20 cellular contexts compared by ENCODE assay signal in genomic region chr10:33247221-33247907, GRCh38.
DNase-seq lines count a peak whose midpoint lies in the region; ATAC-seq and TF ChIP-seq lines count a peak whose summit lies in the region.
"Had no signal": no experiment of that assay in that cellular context is flagged by ENCODE, and none has a peak within 500 bp of the region (broad histone marks: within the 10 kb centered on the region; RNA-seq: fewer than 3 reads in every experiment).

No MANE protein-coding gene starts in this region.

- peak overlapping the region; percentile 72 for H2BK120ac ChIP-seq in IMR-90 (ENCODE audit: low read depth, low read length)

- ATAC-seq in IMR-90 (ENCODE audit: low read depth) (no peak), right cardiac atrium (no peak), HG03095 (IDR thresholded peaks at IDR 0.05; ENCODE audit: unreplicated experiment) (no peak)

- TF ChIP-seq CTCF in IMR-90 (conservative IDR thresholded peaks at IDR 0.05; ENCODE audit: low read depth, low read length), result no peak

- DNase-seq in IMR-90 (no peak), UCSD-AML1 (lab: John Stamatoyannopoulos, UW; ENCODE audit: unreplicated experiment) (peak; percentile 21), right cardiac atrium (peak in 1 of 3 donors; percentile 52), HUDEP-2 (lab: John Stamatoyannopoulos, UW; ENCODE audit: unreplicated experiment in 76 of 76) (no peak), A172 (ENCODE audit: low spot score) (no peak)
- DNase-seq: activated CD4-positive, alpha-beta T cell treated with anti-CD3 and anti-CD28 coated beads for 1 hour; activated T-cell treated with anti-CD3 and anti-CD28 coated beads, Interleukin-2, amount 50 U/mL, for 48 hours; AML-193; effector CD8-positive, alpha-beta T cell; EL; H9; NCI-H146; NCI-H524; pancreas; RPMI8226; stimulated activated CD4-positive, alpha-beta T cell treated with anti-CD3 and anti-CD28 coated beads, Interleukin-2, amount 100 ng/mL, for 24 hours; stimulated activated naive CD4-positive, alpha-beta T cell had no signal

- H4K91ac ChIP-seq in IMR-90 (ENCODE audit: insufficient read depth, low read depth, low read length), result peak overlapping the region; percentile 26

- peak overlapping the region; percentile 8 for H2BK5ac ChIP-seq in IMR-90 (ENCODE audit: low read depth, low read length, poor library complexity, severe bottlenecking)

- peak overlapping the region; percentile 5 for H2AK9ac ChIP-seq in IMR-90 (replicated peaks; ENCODE audit: low read depth, low read length, poor library complexity)

- H4K20me1 ChIP-seq in IMR-90 (ENCODE audit: insufficient read depth, low read length), result no peaks in the 10 kb centered on the region

- no peak overlapping the region for H3K4me3 ChIP-seq in IMR-90 (ENCODE audit: insufficient read depth, low read depth, low read length)
- H3K4me3 ChIP-seq in right cardiac atrium (ENCODE audit: low read length), result no peak overlapping the region
- no peak overlapping the region for H3K4me3 ChIP-seq in thymus (ENCODE audit: low read length)
- H3K4me3 ChIP-seq: pancreas, tibial artery had no signal

- 0 out of 2 replicates have a peak overlapping the region, but pooled peaks have one; percentile 7 for H3K14ac ChIP-seq in IMR-90 (replicated peaks; ENCODE audit: low read depth, low read length)

- CTCF ChIA-PET in IMR-90 (lab: Yijun Ruan, JAX), result no interaction called here

- no peak overlapping the region for H3K4me2 ChIP-seq in IMR-90 (ENCODE audit: low read depth, low read length)

- dilution Hi-C loops in IMR-90 (cut with HindIII; ENCODE audit: low sequenced_read_pairs, unreplicated experiment), result no loop called here

- in situ Hi-C loops in IMR-90 (cut with MboI; ENCODE audit: low sequenced_read_pairs), result no loop called here

- peak overlapping the region; percentile 51; the same call in 1 of the 2 replicates for H4K5ac ChIP-seq in IMR-90 (ENCODE audit: low read depth, low read length)

- no peak overlapping the region for H3K23ac ChIP-seq in IMR-90 (ENCODE audit: low read depth, low read length)

- H2AFZ ChIP-seq in IMR-90 (replicated peaks; ENCODE audit: low read length, poor library complexity), result no peak overlapping the region

- POLR2A ChIA-PET in IMR-90 (lab: Charles Lee; ENCODE audit: unreplicated experiment), result no interaction called here

- H3K27me3 ChIP-seq in IMR-90 (ENCODE audit: control insufficient read depth, insufficient read depth, low read length) (no peaks in the 10 kb centered on the region), right cardiac atrium (ENCODE audit: control insufficient read depth, insufficient read depth) (no peaks in the 10 kb centered on the region), thymus (ENCODE audit: control insufficient read depth, insufficient read depth) (no peaks in the 10 kb centered on the region)
- H3K27me3 ChIP-seq: pancreas, tibial artery had no signal

- intact Hi-C loops in IMR-90 (cut with micrococcal nuclease) (no loop called here), right cardiac atrium (cut with DNase I) (no loop called here)

- peak overlapping the region; percentile 36 to 37; a peak in 2 of 4 replicates for H4K8ac ChIP-seq in IMR-90 (ENCODE audit: low read depth in 2 of 2, low read length in 2 of 2)

- H3K56ac ChIP-seq in IMR-90 (ENCODE audit: extremely low read depth, insufficient read depth, low read length), result no peak overlapping the region

- peak overlapping the region; percentile 93 for H2AK5ac ChIP-seq in IMR-90 (ENCODE audit: low read depth, low read length)

- peaks cover 22 to 53% of the 10 kb centered on the region in 2 experiments for H3K79me1 ChIP-seq in IMR-90 (ENCODE audit: low read depth in 1 of 2, low read length in 2 of 2)

- BruUV-seq in IMR-90 (replicated peaks; lab: Mats Ljungman, UMichigan), result no TSS peak

- no peak overlapping the region; the same call in 1 of the 2 replicates for H3K27ac ChIP-seq in IMR-90 (ENCODE audit: insufficient read depth, low read length)
- H3K27ac ChIP-seq in right cardiac atrium (ENCODE audit: low read length), result peak overlapping the region; percentile 6
- peak overlapping the region; percentile 0 for H3K27ac ChIP-seq in thymus (ENCODE audit: low read depth)
- H3K27ac ChIP-seq: pancreas had no signal

- peaks cover 13% of the 10 kb centered on the region for H3K9me1 ChIP-seq in IMR-90 (ENCODE audit: insufficient read depth, low read length)

- H3K18ac ChIP-seq in IMR-90 (ENCODE audit: low read depth, low read length), result peak overlapping the region; percentile 64; the same call in 1 of the 2 replicates

- peaks cover 25% of the 10 kb centered on the region for H3K36me3 ChIP-seq in IMR-90 (ENCODE audit: control insufficient read depth, insufficient read depth, low read length)
- H3K36me3 ChIP-seq in thymus (ENCODE audit: control insufficient read depth, insufficient read depth), result no peaks in the 10 kb centered on the region

- peak overlapping the region; percentile 74 for H2BK15ac ChIP-seq in IMR-90 (ENCODE audit: low read depth, low read length)

- H3K4me1 ChIP-seq in IMR-90 (ENCODE audit: control insufficient read depth, insufficient read depth, low read length) (peaks cover 5% of the 10 kb centered on the region), right cardiac atrium (ENCODE audit: control insufficient read depth, insufficient read depth, low read length) (peaks cover 14% of the 10 kb centered on the region), thymus (ENCODE audit: control insufficient read depth, insufficient read depth, low read length) (no peaks in the 10 kb centered on the region)

- WGBS in IMR-90 (ENCODE audit: extremely low coverage in 2 of 2, insufficient read length in 1 of 2), 2 experiments, result 90% methylated on average over 6 of the region's 11 CpGs; no CpG with 5 or more reads in 1 of the 2 experiments
- 66% methylated on average over 11 of the region's 11 CpGs for WGBS in right cardiac atrium
- 85% methylated on average over 11 of the region's 11 CpGs for WGBS in thymus

- TF ChIP-seq POLR2A in IMR-90 (IDR thresholded peaks at IDR 0.05; ENCODE audit: low read depth, low read length), result no peak

- no peak for TF ChIP-seq RAD21 in IMR-90 (IDR thresholded peaks at IDR 0.05; ENCODE audit: low read length)

- H3K4ac ChIP-seq in IMR-90 (ENCODE audit: low read depth, low read length), result peak overlapping the region; percentile 85

- no peaks in the 10 kb centered on the region for H3K9me3 ChIP-seq in IMR-90 (ENCODE audit: control insufficient read depth, insufficient read depth, low read length)
- H3K9me3 ChIP-seq in right cardiac atrium (ENCODE audit: control insufficient read depth, low read length), result no peaks in the 10 kb centered on the region
- H3K9me3 ChIP-seq in thymus (ENCODE audit: control insufficient read depth), result no peaks in the 10 kb centered on the region
- H3K9me3 ChIP-seq: pancreas, tibial artery had no signal

- peak overlapping the region; percentile 73 for H2BK20ac ChIP-seq in IMR-90 (ENCODE audit: low read depth, low read length)

- no peak overlapping the region for H3K9ac ChIP-seq in IMR-90 (ENCODE audit: low read depth, low read length)

TF ChIP-seq in IMR-90, 13 proteins besides CTCF, POLR2A, EP300 and RAD21:
- TF ChIP-seq RCOR1 (IDR thresholded peaks at IDR 0.05; ENCODE audit: insufficient replicate concordance, low read length) (no peak), MAFK (IDR thresholded peaks at IDR 0.05; ENCODE audit: low read depth, low read length) (no peak), BHLHE40 (IDR thresholded peaks at IDR 0.05; ENCODE audit: low read depth, low read length) (no peak), FOS (IDR thresholded peaks at IDR 0.05; ENCODE audit: low read depth, low read length) (no peak), SMC3 (IDR thresholded peaks at IDR 0.05; ENCODE audit: low read depth, low read length) (no peak), MAZ (IDR thresholded peaks at IDR 0.05; ENCODE audit: borderline replicate concordance, low read depth, low read length) (no peak), MXI1 (IDR thresholded peaks at IDR 0.05; ENCODE audit: borderline replicate concordance, low read depth, low read length) (no peak)
- TF ChIP-seq, protein P1, sequence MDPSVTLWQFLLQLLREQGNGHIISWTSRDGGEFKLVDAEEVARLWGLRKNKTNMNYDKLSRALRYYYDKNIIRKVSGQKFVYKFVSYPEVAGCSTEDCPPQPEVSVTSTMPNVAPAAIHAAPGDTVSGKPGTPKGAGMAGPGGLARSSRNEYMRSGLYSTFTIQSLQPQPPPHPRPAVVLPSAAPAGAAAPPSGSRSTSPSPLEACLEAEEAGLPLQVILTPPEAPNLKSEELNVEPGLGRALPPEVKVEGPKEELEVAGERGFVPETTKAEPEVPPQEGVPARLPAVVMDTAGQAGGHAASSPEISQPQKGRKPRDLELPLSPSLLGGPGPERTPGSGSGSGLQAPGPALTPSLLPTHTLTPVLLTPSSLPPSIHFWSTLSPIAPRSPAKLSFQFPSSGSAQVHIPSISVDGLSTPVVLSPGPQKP (IDR thresholded peaks at IDR 0.05; ENCODE audit: borderline replicate concordance, low read depth, low read length), result no peak
- TF ChIP-seq, protein P2, sequence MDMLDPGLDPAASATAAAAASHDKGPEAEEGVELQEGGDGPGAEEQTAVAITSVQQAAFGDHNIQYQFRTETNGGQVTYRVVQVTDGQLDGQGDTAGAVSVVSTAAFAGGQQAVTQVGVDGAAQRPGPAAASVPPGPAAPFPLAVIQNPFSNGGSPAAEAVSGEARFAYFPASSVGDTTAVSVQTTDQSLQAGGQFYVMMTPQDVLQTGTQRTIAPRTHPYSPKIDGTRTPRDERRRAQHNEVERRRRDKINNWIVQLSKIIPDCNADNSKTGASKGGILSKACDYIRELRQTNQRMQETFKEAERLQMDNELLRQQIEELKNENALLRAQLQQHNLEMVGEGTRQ (IDR thresholded peaks at IDR 0.05; ENCODE audit: low read depth, low read length), result no peak
TF ChIP-seq in IMR-90: peak in this region for 0.
